9 cellular contexts compared by ENCODE assay signal in the genomic region with DNA sequence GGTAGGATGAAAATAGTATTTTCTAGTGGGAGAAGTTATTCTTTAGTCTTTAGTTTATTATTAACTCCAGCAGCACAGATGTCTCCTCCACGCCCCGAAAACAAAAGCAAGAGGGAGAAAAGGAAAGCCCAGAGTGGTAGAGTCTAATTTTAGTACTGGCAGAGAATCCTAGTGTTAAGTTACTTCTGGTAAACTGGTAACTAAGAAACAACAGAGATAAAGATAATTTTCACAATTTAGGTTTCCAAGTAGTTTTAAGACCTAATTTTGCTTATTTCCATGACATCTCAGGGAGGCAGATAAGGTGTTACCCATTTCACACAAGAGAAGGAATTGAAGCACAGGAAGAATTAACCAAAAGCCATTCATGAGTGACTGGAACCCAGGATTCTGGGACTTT. TPM values are rescaled to one million over a fixed set of nuclear protein-coding genes. Genes with fewer than 3 reads are reported as not detected.
DNase-seq lines count a peak whose midpoint lies in the region; ATAC-seq and TF ChIP-seq lines count a peak whose summit lies in the region.
"Had no signal": no experiment of that assay in that cellular context is flagged by ENCODE, and none has a peak within 500 bp of the region (broad histone marks: within the 10 kb centered on the region; RNA-seq: fewer than 3 reads in every experiment).

No MANE protein-coding gene starts in this region.

- peak overlapping the region; percentile 58 for H3K4me2 ChIP-seq in mesenchymal stem cell (ENCODE audit: low read length, poor library complexity, severe bottlenecking)

- TF ChIP-seq EP300 in transverse colon (IDR thresholded peaks at IDR 0.05; ENCODE audit: low read depth): no peak

- H3K9me3 ChIP-seq in mesenchymal stem cell (ENCODE audit: control insufficient read depth, low read length): no peaks in the 10 kb centered on the region
- H3K9me3 ChIP-seq in transverse colon: no peaks in the 10 kb centered on the region

- TF ChIP-seq POLR2A in transverse colon (IDR thresholded peaks at IDR 0.05): no peak

- H3K4me1 ChIP-seq in mesenchymal stem cell (ENCODE audit: control insufficient read depth, insufficient read depth, low read depth, low read length) (peaks cover 12% of the 10 kb centered on the region), transverse colon (peaks cover 24 to 37% (median 30%) of the 10 kb centered on the region in 4 donors)

- H2BK15ac ChIP-seq in mesenchymal stem cell (ENCODE audit: low read depth, poor library complexity, severe bottlenecking): no peak overlapping the region

- intact Hi-C loops in transverse colon (cut with DNase I; ENCODE audit: low total_unique reads): no loop called here

- no CpG with 5 or more reads among the region's 2 CpGs for WGBS in mesenchymal stem cell
- WGBS in transverse colon (ENCODE audit: low coverage in 1 of 2), 2 donors: 9 to 32% methylated on average over 2 of the region's 2 CpGs

- H3K18ac ChIP-seq in mesenchymal stem cell (ENCODE audit: low read depth in 1 of 2, low read length in 2 of 2): no peak overlapping the region

- H3K27me3 ChIP-seq in mesenchymal stem cell (ENCODE audit: control insufficient read depth in 1 of 2, insufficient read depth in 1 of 2, low read length in 2 of 2): no peaks in the 10 kb centered on the region
- H3K27me3 ChIP-seq in transverse colon: no peaks in the 10 kb centered on the region

- H3K4me3 ChIP-seq in mesenchymal stem cell (ENCODE audit: insufficient read depth in 1 of 2, low read depth in 1 of 2, low read length in 2 of 2) (peak overlapping the region in 1 of 2 experiments; percentile 56), transverse colon (no peak overlapping the region)

- H3K9ac ChIP-seq in mesenchymal stem cell (ENCODE audit: low read length): peak overlapping the region; percentile 85

- no peak for TF ChIP-seq CTCF in transverse colon (IDR thresholded peaks at IDR 0.05)

- H4K8ac ChIP-seq in mesenchymal stem cell (ENCODE audit: low read length): no peak overlapping the region

- peaks cover 5% of the 10 kb centered on the region for H3K79me1 ChIP-seq in mesenchymal stem cell (replicated peaks; ENCODE audit: low read length, poor library complexity, severe bottlenecking)

- H2AK5ac ChIP-seq in mesenchymal stem cell (ENCODE audit: low read length, severe bottlenecking): peak overlapping the region; percentile 96

- no peak overlapping the region for H2AFZ ChIP-seq in mesenchymal stem cell (ENCODE audit: low read depth, low read length)

- in situ Hi-C loops in transverse colon (cut with MboI; ENCODE audit: low pct_ligation_motif_present in 1 of 4, low pct_unique_long_range_greater_than_20kb in 1 of 4, low sequenced_read_pairs in 3 of 4): no loop called here

- H2BK5ac ChIP-seq in mesenchymal stem cell (ENCODE audit: low read depth, low read length, poor library complexity, severe bottlenecking): no peak overlapping the region

- no peak for ATAC-seq in stimulated activated naive CD8-positive, alpha-beta T cell treated with anti-CD3 and anti-CD28 coated beads, Interleukin-15, Interleukin-2, amounts not matched to agents 100 U/mL and 50 U/mL, for 24 hours

- H3K27ac ChIP-seq in mesenchymal stem cell (ENCODE audit: low read length, poor library complexity, severe bottlenecking): peak overlapping the region; percentile 100
- peak overlapping the region; percentile 87 to 90 (median 88) for H3K27ac ChIP-seq in transverse colon

- peak overlapping the region in 1 of 2 experiments; percentile 33 for H3K4ac ChIP-seq in mesenchymal stem cell (ENCODE audit: low read depth in 1 of 2, low read length in 2 of 2)

- H2BK120ac ChIP-seq in mesenchymal stem cell (ENCODE audit: low read depth, low read length): no peak overlapping the region

- peaks cover 13 to 18% of the 10 kb centered on the region in 2 experiments for H3K36me3 ChIP-seq in mesenchymal stem cell (ENCODE audit: control insufficient read depth in 1 of 2, insufficient read depth in 2 of 2, low read depth in 1 of 2, low read length in 2 of 2)
- H3K36me3 ChIP-seq in transverse colon: peaks cover 0 to 12% (median 4%) of the 10 kb centered on the region in 4 donors

- peak; percentile 35 for DNase-seq in DMS53 (lab: John Stamatoyannopoulos, UW)
- no peak for DNase-seq in DMS53 treated with DMSO at 0.1 percent for 48 hours (lab: John Stamatoyannopoulos, UW; ENCODE audit: unreplicated experiment)
- peak; percentile 31 for DNase-seq in dedifferentiated amniotic fluid mesenchymal stem cell (ENCODE audit: extremely low spot score)
- peak; percentile 20 for DNase-seq in mesenchymal stem cell
- DNase-seq in transverse colon: no peak
- DNase-seq in NCI-H82 treated with DMSO at 0.1 percent for 48 hours (lab: John Stamatoyannopoulos, UW; ENCODE audit: unreplicated experiment): no peak
- no peak for DNase-seq in stimulated activated naive CD8-positive, alpha-beta T cell treated with anti-CD3 and anti-CD28 coated beads, Interleukin-15, Interleukin-2, amounts not matched to agents 100 U/mL and 50 U/mL, for 24 hours
- no peak for DNase-seq in T-helper 2 cell
- DNase-seq: central memory CD4-positive, alpha-beta T cell had no signal

- H3K23ac ChIP-seq in mesenchymal stem cell (ENCODE audit: low read length in 2 of 2): no peak overlapping the region

- H4K91ac ChIP-seq in mesenchymal stem cell (ENCODE audit: low read length): no peak overlapping the region

- H2BK12ac ChIP-seq in mesenchymal stem cell (ENCODE audit: low read length in 2 of 2): no peak overlapping the region

- no peak overlapping the region for H3K14ac ChIP-seq in mesenchymal stem cell (ENCODE audit: low read length in 2 of 2)

RNA-seq across cellular contexts. Expression of gene ATP5MC2, which starts 16.3 kb away (rescaled TPM):
- polyA plus RNA-seq in mesenchymal stem cell (2013, experiment 1 of 2): 474 TPM
- 484 TPM for polyA plus RNA-seq in mesenchymal stem cell (2013, experiment 2 of 2)
- 100 to 1,000 TPM; 248 to 394 (median 337) TPM for total RNA-seq in transverse colon

RNA-seq across cellular contexts. Expression of gene ATF7, which starts 33.4 kb away (rescaled TPM):
- polyA plus RNA-seq in mesenchymal stem cell (2013, experiment 1 of 2): 24.9 TPM
- 24.6 TPM for polyA plus RNA-seq in mesenchymal stem cell (2013, experiment 2 of 2)
- 10 to 100 TPM; 14.2 to 29.7 (median 26.8) TPM for total RNA-seq in transverse colon

Comparison
In these comparisons a context has a peak if more than half of its experiments do, and no peak if none do; other contexts are left out.
1. DNase-seq: peak in DMS53 (single experiment), dedifferentiated amniotic fluid mesenchymal stem cell (single experiment) and mesenchymal stem cell (single experiment); none in DMS53 treated with DMSO at 0.1 percent for 48 hours (single experiment), transverse colon (single experiment), NCI-H82 treated with DMSO at 0.1 percent for 48 hours (single experiment), stimulated activated naive CD8-positive, alpha-beta T cell treated with anti-CD3 and anti-CD28 coated beads, Interleukin-15, Interleukin-2, amounts not matched to agents 100 U/mL and 50 U/mL, for 24 hours (single experiment) and T-helper 2 cell (0 of 5).